Comparison of ENCODE assay signal across 8 cellular contexts in the genomic region with DNA sequence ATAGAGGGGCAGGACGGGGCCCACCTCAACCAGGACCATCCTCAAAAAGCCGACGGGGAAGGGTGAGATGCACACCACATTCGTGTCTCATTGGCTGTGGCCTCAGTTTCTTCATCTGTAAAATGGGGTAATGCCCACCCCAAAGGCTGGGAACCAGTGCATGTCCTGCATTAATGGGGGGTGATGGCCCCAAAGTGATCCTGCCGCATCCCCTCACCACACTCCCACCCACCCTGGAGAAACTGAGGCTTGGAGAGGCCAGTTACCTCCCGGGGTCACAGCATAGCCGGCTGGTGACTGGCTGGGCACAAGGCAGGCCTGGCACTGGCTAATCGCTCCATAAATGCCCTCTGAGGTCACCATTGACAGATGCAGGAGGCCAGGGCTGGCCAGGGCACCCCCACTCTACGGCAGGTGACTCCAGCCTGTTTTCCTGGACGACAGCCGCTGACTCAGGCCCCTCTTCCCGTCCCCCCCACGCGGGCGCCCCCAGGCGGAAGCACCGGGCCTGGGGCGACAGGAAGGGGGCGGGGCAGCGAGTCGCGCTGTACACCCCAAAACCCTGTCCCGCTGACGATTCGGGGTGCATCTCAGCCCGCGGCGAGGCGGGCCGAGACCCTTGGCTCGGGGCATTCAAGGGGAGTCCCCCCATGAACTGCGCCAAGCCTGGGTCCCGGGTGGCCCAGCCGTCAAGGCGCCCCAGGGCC. TPM values are rescaled to one million over a fixed set of nuclear protein-coding genes. Genes with fewer than 3 reads are reported as not detected.
DNase-seq lines count a peak whose midpoint lies in the region; ATAC-seq and TF ChIP-seq lines count a peak whose summit lies in the region.

No MANE protein-coding gene starts in this region.

- peaks cover 8% of the 10 kb centered on the region for H3K36me3 Mint-ChIP-seq in osteocyte (ENCODE audit: unreplicated experiment)

- H4K20me1 ChIP-seq in mammary epithelial cell (ENCODE audit: insufficient read depth, low read length) = peaks cover 4% of the 10 kb centered on the region

- peak; percentile 79 for DNase-seq in GM06990 (ENCODE audit: extremely low read depth, insufficient read length)
- peak; percentile 91 for DNase-seq in T1000 (lab: John Stamatoyannopoulos, UW)
- no peak for DNase-seq in mammary epithelial cell
- peak; percentile 80 to 83 for DNase-seq in left colon
- DNase-seq in stimulated activated CD4-positive, alpha-beta T cell treated with anti-CD3 and anti-CD28 coated beads, Interleukin-4, amount 100 ng/mL, for 4 hours = peak; percentile 65 to 67
- DNase-seq in osteocyte (ENCODE audit: extremely low spot score, unreplicated experiment) = no peak
- no peak for DNase-seq in islet precursor cell

- peaks cover 23% of the 10 kb centered on the region for H3K4me1 Mint-ChIP-seq in osteocyte (ENCODE audit: unreplicated experiment)

- peak overlapping the region; percentile 76 for H3K4me2 ChIP-seq in mammary epithelial cell (ENCODE audit: insufficient read depth, low read depth, low read length)

- H3K27me3 ChIP-seq in GM06990 (replicated peaks; ENCODE audit: control insufficient read depth, insufficient read depth, low read length) = no peaks in the 10 kb centered on the region
- no peaks in the 10 kb centered on the region for H3K27me3 ChIP-seq in mammary epithelial cell (ENCODE audit: insufficient read depth, low read length)

- no peak overlapping the region for H3K4me3 Mint-ChIP-seq in osteocyte (ENCODE audit: unreplicated experiment)

- peaks cover 28% of the 10 kb centered on the region for H3K4me1 ChIP-seq in mammary epithelial cell (ENCODE audit: insufficient read depth, low read length)

- H3K36me3 ChIP-seq in GM06990 (ENCODE audit: control insufficient read depth, insufficient read depth, low read length) (peaks cover 8% of the 10 kb centered on the region), mammary epithelial cell (ENCODE audit: insufficient read depth, low read length) (peaks cover 2% of the 10 kb centered on the region)

- peak overlapping the region; percentile 75 for H3K4me3 ChIP-seq in GM06990 (replicated peaks; ENCODE audit: low read depth, low read length)
- peak overlapping the region in 1 of 3 experiments; percentile 26 for H3K4me3 ChIP-seq in mammary epithelial cell (replicated peaks in 1 of 3; ENCODE audit: insufficient read depth in 1 of 3, low read depth in 2 of 3, low read length in 3 of 3)

- peaks cover 48% of the 10 kb centered on the region for H3K79me2 ChIP-seq in mammary epithelial cell (ENCODE audit: insufficient read depth, low read length)

- H3K9me3 Mint-ChIP-seq in osteocyte (ENCODE audit: unreplicated experiment) = no peaks in the 10 kb centered on the region

- H3K9me3 ChIP-seq in mammary epithelial cell (replicated peaks; ENCODE audit: insufficient read depth, low read length) = no peaks in the 10 kb centered on the region

- CTCF ChIA-PET in mammary epithelial cell (lab: Charles Lee; ENCODE audit: low non-redundant PET) = no interaction called here

- H3K27ac Mint-ChIP-seq in osteocyte (ENCODE audit: unreplicated experiment) = no peak overlapping the region

- no peak overlapping the region for H2AFZ ChIP-seq in mammary epithelial cell (ENCODE audit: low read depth, low read length)

- no peaks in the 10 kb centered on the region for H3K27me3 Mint-ChIP-seq in osteocyte (ENCODE audit: unreplicated experiment)

- peak overlapping the region; percentile 7 for H3K27ac ChIP-seq in mammary epithelial cell (ENCODE audit: insufficient read depth, low read depth, low read length)

- ATAC-seq in HG03280 (IDR thresholded peaks at IDR 0.05; ENCODE audit: unreplicated experiment) = peak; percentile 4
- peak; percentile 0 for ATAC-seq in left colon

- intact Hi-C loops in mammary epithelial cell (cut with micrococcal nuclease) = no loop called here
- intact Hi-C loops in left colon (cut with DNase I, micrococcal nuclease) = no loop called here

- WGBS in mammary epithelial cell (ENCODE audit: low coverage, missing lambda C conversion rate) = 38% methylated on average over 6 of the region's 35 CpGs

- TF ChIP-seq CTCF in GM06990 (IDR thresholded peaks at IDR 0.05; ENCODE audit: insufficient read depth, low read length, poor library complexity, severe bottlenecking) (peak; percentile 70), mammary epithelial cell (conservative IDR thresholded peaks at IDR 0.05 in 1 of 2, IDR thresholded peaks at IDR 0.05 in 1 of 2; ENCODE audit: extremely low read depth in 1 of 2, insufficient read depth in 1 of 2, low read depth in 1 of 2, low read length in 2 of 2) (no peak), osteocyte (IDR thresholded peaks at IDR 0.05) (no peak)

- H3K9ac ChIP-seq in mammary epithelial cell (ENCODE audit: insufficient read depth, low read length) = no peak overlapping the region

- dilution Hi-C loops in mammary epithelial cell (cut with HindIII; ENCODE audit: low sequenced_read_pairs) = no loop called here

- no TSS peak for BruUV-seq in mammary epithelial cell (replicated peaks; lab: Mats Ljungman, UMichigan)

- in situ Hi-C loops in mammary epithelial cell (cut with MboI; ENCODE audit: low sequenced_read_pairs in 2 of 2) = no loop called here

RNA-seq across cellular contexts. Expression of a gene that starts 0.5 kb away (rescaled TPM):
- 10 to 100 TPM; 17.5 to 73.8 TPM for total RNA-seq in mammary epithelial cell
- polyA plus RNA-seq in mammary epithelial cell = 19.1 TPM
- 26.2 TPM for polyA minus RNA-seq in mammary epithelial cell
- 100 to 1,000 TPM; 202 to 276 TPM for total RNA-seq in left colon
- 98.1 and 103 TPM in 2 replicates for total RNA-seq in osteocyte

RNA-seq across cellular contexts. Expression of a gene that starts 6.3 kb away (rescaled TPM):
- total RNA-seq in mammary epithelial cell = 100 to 1,000 TPM in 1 of 2 donors, 10 to 100 TPM in 1; 12.3 to 198 TPM
- polyA plus RNA-seq in mammary epithelial cell = 137 TPM
- polyA minus RNA-seq in mammary epithelial cell = 24.2 TPM
- 100 to 1,000 TPM; 341 to 530 TPM for total RNA-seq in left colon
- total RNA-seq in osteocyte = 167 and 172 TPM in 2 replicates

RNA-seq across cellular contexts. Expression of a gene that starts 10.1 kb away (rescaled TPM):
- 1 to 10 TPM; 5.8 to 7.3 TPM for total RNA-seq in mammary epithelial cell
- polyA plus RNA-seq in mammary epithelial cell = 0.88 TPM
- polyA minus RNA-seq in mammary epithelial cell = 1.1 TPM
- total RNA-seq in left colon = under 1 TPM; 0.21 to 0.50 TPM
- total RNA-seq in osteocyte = 6.9 and 7.0 TPM in 2 replicates

RNA-seq across cellular contexts. Expression of a gene that starts 21.2 kb away (rescaled TPM):
- total RNA-seq in mammary epithelial cell (100 to 1,000 TPM; 196 to 221 TPM), left colon (100 to 1,000 TPM; 220 to 267 TPM), osteocyte (401 and 408 TPM in 2 replicates)
- polyA plus RNA-seq in mammary epithelial cell = 132 TPM
- polyA minus RNA-seq in mammary epithelial cell = 125 TPM

RNA-seq across cellular contexts. Expression of a gene that starts 27.4 kb away (rescaled TPM):
- total RNA-seq in mammary epithelial cell (10 to 100 TPM; 22.8 to 60.1 TPM), left colon (10 to 100 TPM; 43.7 to 48.9 TPM), osteocyte (35.3 and 35.8 TPM in 2 replicates)
- polyA plus RNA-seq in mammary epithelial cell = 53.3 TPM
- polyA minus RNA-seq in mammary epithelial cell = 13.1 TPM

Comparison
In these comparisons a context has a peak if more than half of its experiments do, and no peak if none do; other contexts are left out.
1. DNase-seq: peak in GM06990 (single experiment), T1000 (single experiment), left colon (2 of 2) and stimulated activated CD4-positive, alpha-beta T cell treated with anti-CD3 and anti-CD28 coated beads, Interleukin-4, amount 100 ng/mL, for 4 hours (2 of 2); none in mammary epithelial cell (single experiment), osteocyte (single experiment) and islet precursor cell (single experiment).